Comparison of ENCODE assay signal across 13 cellular contexts in genomic region chr5:65769539-65769938, GRCh38. TPM values are rescaled to one million over a fixed set of nuclear protein-coding genes. Genes with fewer than 3 reads are reported as not detected.
A peak's percentile ranks its signal among the peaks of the same experiment; 100 is the strongest.
DNase-seq lines count a peak whose midpoint lies in the region; ATAC-seq and TF ChIP-seq lines count a peak whose summit lies in the region.
"Had no signal": no experiment of that assay in that cellular context is flagged by ENCODE, and none has a peak within 500 bp of the region (broad histone marks: within the 10 kb centered on the region; RNA-seq: fewer than 3 reads in every experiment).

No MANE protein-coding gene starts in this region.

- H4K20me1 ChIP-seq in smooth muscle cell (ENCODE audit: low read depth) (no peaks in the 10 kb centered on the region), H9 (ENCODE audit: control insufficient read depth, insufficient read depth, insufficient read length) (peaks cover 5% of the 10 kb centered on the region)

- H3F3A ChIP-seq in smooth muscle cell (ENCODE audit: low read depth) = no peaks in the 10 kb centered on the region

- H3K27ac ChIP-seq in Panc1 (ENCODE audit: low read length) (no peak overlapping the region), smooth muscle cell (ENCODE audit: low read depth) (peak overlapping the region; percentile 17), H9 (ENCODE audit: insufficient read length, low read depth, low read length) (no peak overlapping the region)
- H3K27ac ChIP-seq: KMS-11, right atrium auricular region had no signal

- H2AFZ ChIP-seq in smooth muscle cell (ENCODE audit: low read depth) (no peak overlapping the region), H9 (ENCODE audit: low read length) (no peak overlapping the region)

- no TSS peak for BruUV-seq in Panc1 (replicated peaks; lab: Mats Ljungman, UMichigan)

- H3K56ac ChIP-seq in H9 (ENCODE audit: insufficient read length, low read depth, low read length) = no peak overlapping the region

- H3K4me3 Mint-ChIP-seq in activated CD4-positive, alpha-beta T cell treated with anti-CD3 and anti-CD28 coated beads for 36 hours = no peak overlapping the region
- H3K4me3 Mint-ChIP-seq in activated CD4-positive, alpha-beta T cell treated with anti-CD3 and anti-CD28 coated beads, Interleukin-2, amount 10 ng/mL, durations not matched to agents 7 days and 5 days = no peak overlapping the region
- no peak overlapping the region for H3K4me3 Mint-ChIP-seq in H9

- H3K4me1 ChIP-seq in Panc1 (ENCODE audit: control insufficient read depth, insufficient read depth, low read length) (no peaks in the 10 kb centered on the region), smooth muscle cell (ENCODE audit: low read depth) (peaks cover 6% of the 10 kb centered on the region), H9 (ENCODE audit: insufficient read depth, low read length) (no peaks in the 10 kb centered on the region)
- H3K4me1 ChIP-seq: right atrium auricular region had no signal

- no peak overlapping the region for H3K14ac ChIP-seq in H9 (ENCODE audit: insufficient read depth, low read length)

- H3K27me3 Mint-ChIP-seq in activated CD4-positive, alpha-beta T cell treated with anti-CD3 and anti-CD28 coated beads for 36 hours = no peaks in the 10 kb centered on the region
- no peaks in the 10 kb centered on the region for H3K27me3 Mint-ChIP-seq in activated CD4-positive, alpha-beta T cell treated with anti-CD3 and anti-CD28 coated beads, Interleukin-2, amount 10 ng/mL, durations not matched to agents 7 days and 5 days
- no peaks in the 10 kb centered on the region for H3K27me3 Mint-ChIP-seq in H9 (ENCODE audit: low read depth)

- no peak overlapping the region for H3K27ac Mint-ChIP-seq in activated CD4-positive, alpha-beta T cell treated with anti-CD3 and anti-CD28 coated beads for 36 hours
- H3K27ac Mint-ChIP-seq in activated CD4-positive, alpha-beta T cell treated with anti-CD3 and anti-CD28 coated beads, Interleukin-2, amount 10 ng/mL, durations not matched to agents 7 days and 5 days = no peak overlapping the region
- H3K27ac Mint-ChIP-seq in H9 = no peak overlapping the region

- H3K79me2 ChIP-seq in smooth muscle cell (ENCODE audit: low read depth) = no peaks in the 10 kb centered on the region
- no peaks in the 10 kb centered on the region; the same call in 1 of the 2 replicates for H3K79me2 ChIP-seq in H9 (ENCODE audit: insufficient read depth, low read length)

- ATAC-seq in activated CD4-positive, alpha-beta T cell treated with anti-CD3 and anti-CD28 coated beads for 36 hours = peak; percentile 55
- ATAC-seq in Panc1 = peak; percentile 85
- no peak for ATAC-seq in HG02870 (IDR thresholded peaks at IDR 0.05; ENCODE audit: unreplicated experiment)

- H3K23me2 ChIP-seq in H9 (ENCODE audit: insufficient read length, low read depth, low read length, poor library complexity, severe bottlenecking) = no peaks in the 10 kb centered on the region

- H3K36me3 ChIP-seq in Panc1 (ENCODE audit: control insufficient read depth, insufficient read depth, low read length) = 0 out of 2 replicates have a peak, but pooled peaks cover 3% of the 10 kb centered on the region
- H3K36me3 ChIP-seq in smooth muscle cell (ENCODE audit: low read depth) = no peaks in the 10 kb centered on the region

- CTCF ChIA-PET in activated CD4-positive, alpha-beta T cell treated with anti-CD3 and anti-CD28 coated beads for 36 hours (lab: Charles Lee) = no interaction called here
- CTCF ChIA-PET in activated CD4-positive, alpha-beta T cell treated with anti-CD3 and anti-CD28 coated beads, Interleukin-2, amount 10 ng/mL, durations not matched to agents 7 days and 5 days (lab: Charles Lee) = no interaction called here
- CTCF ChIA-PET in Panc1 (lab: Charles Lee) = no interaction called here

- no peak for DNase-seq in activated CD4-positive, alpha-beta T cell treated with anti-CD3 and anti-CD28 coated beads for 36 hours
- no peak for DNase-seq in activated CD4-positive, alpha-beta T cell treated with anti-CD3 and anti-CD28 coated beads, Interleukin-2, amount 10 ng/mL, durations not matched to agents 7 days and 5 days
- DNase-seq in Panc1 (ENCODE audit: low read depth, low spot score) (no peak), epithelial cell of proximal tubule (ENCODE audit: low read depth) (peak; percentile 54), smooth muscle cell (lab: John Stamatoyannopoulos, UW; ENCODE audit: unreplicated experiment) (no peak), H9 (no peak), ecto neural progenitor cell (ENCODE audit: low spot score) (no peak)
- DNase-seq: activated naive CD4-positive, alpha-beta T cell treated with Interleukin-2 at 50 U/mL for 16 hours; NCI-H526 treated with DMSO at 0.1 percent for 48 hours; stimulated activated CD8-positive, alpha-beta memory T cell treated with anti-CD3 and anti-CD28 coated beads, Interleukin-4, amount 100 ng/mL, for 48 hours had no signal

- no peak overlapping the region for H3K23ac ChIP-seq in H9 (ENCODE audit: insufficient read length, low read depth, low read length)

- H2BK15ac ChIP-seq in H9 (ENCODE audit: low read depth, low read length) = no peak overlapping the region

- no peak overlapping the region for H4K8ac ChIP-seq in H9 (replicated peaks; ENCODE audit: insufficient read length, low read depth, low read length)

- peaks cover 19% of the 10 kb centered on the region for H3K36me3 Mint-ChIP-seq in activated CD4-positive, alpha-beta T cell treated with anti-CD3 and anti-CD28 coated beads for 36 hours (ENCODE audit: low read depth)
- H3K36me3 Mint-ChIP-seq in activated CD4-positive, alpha-beta T cell treated with anti-CD3 and anti-CD28 coated beads, Interleukin-2, amount 10 ng/mL, durations not matched to agents 7 days and 5 days (ENCODE audit: low read depth) = peaks cover 21% of the 10 kb centered on the region
- peaks cover 27 to 34% (median 29%) of the 10 kb centered on the region in 3 experiments for H3K36me3 Mint-ChIP-seq in H9 (ENCODE audit: insufficient read depth in 1 of 3, low read depth in 3 of 3)

- H3K4me3 ChIP-seq in Panc1 (ENCODE audit: low read depth in 2 of 2, low read length in 2 of 2) (no peak overlapping the region), epithelial cell of proximal tubule (ENCODE audit: low read depth, low read length) (no peak overlapping the region), smooth muscle cell (no peak overlapping the region)
- H3K4me3 ChIP-seq: right atrium auricular region had no signal

- H2BK5ac ChIP-seq in H9 (ENCODE audit: insufficient read length, low read length) = no peak overlapping the region

- H3K9ac ChIP-seq in smooth muscle cell (ENCODE audit: low read depth) (no peak overlapping the region), H9 (ENCODE audit: extremely low read depth, insufficient read length, low read length) (no peak overlapping the region)
- H3K9ac ChIP-seq: KMS-11 had no signal

- no peak overlapping the region for H3K4me2 ChIP-seq in smooth muscle cell
- H3K4me2 ChIP-seq in H9 (ENCODE audit: insufficient read depth, insufficient read length, low read length) = no peak overlapping the region
- H3K4me2 ChIP-seq: KMS-11 had no signal

- POLR2A ChIA-PET in activated CD4-positive, alpha-beta T cell treated with anti-CD3 and anti-CD28 coated beads for 36 hours (lab: Charles Lee) = no interaction called here
- POLR2A ChIA-PET in activated CD4-positive, alpha-beta T cell treated with anti-CD3 and anti-CD28 coated beads, Interleukin-2, amount 10 ng/mL, durations not matched to agents 7 days and 5 days (lab: Charles Lee) = no interaction called here
- POLR2A ChIA-PET in Panc1 (lab: Charles Lee) = no interaction called here

- in situ Hi-C loops in Panc1 (cut with HindIII; ENCODE audit: low pct_unique_long_range_greater_than_20kb, low sequenced_read_pairs) = no loop called here

- TF ChIP-seq CTCF in Panc1 (IDR thresholded peaks at IDR 0.05) (no peak), epithelial cell of proximal tubule (conservative IDR thresholded peaks at IDR 0.05; ENCODE audit: low read depth, low read length) (no peak), smooth muscle cell (IDR thresholded peaks at IDR 0.05; ENCODE audit: borderline replicate concordance, insufficient read depth, poor library complexity, severe bottlenecking) (no peak), H9 (conservative IDR thresholded peaks at IDR 0.05) (no peak)

- H3K79me1 ChIP-seq in H9 (ENCODE audit: insufficient read depth, low read depth, low read length, poor library complexity, severe bottlenecking) = no peaks in the 10 kb centered on the region

- H2AK5ac ChIP-seq in H9 (ENCODE audit: insufficient read length, low read length) = no peak overlapping the region

- H2BK120ac ChIP-seq in H9 (ENCODE audit: low read depth, low read length, poor library complexity, severe bottlenecking) = no peak overlapping the region

- H3K27me3 ChIP-seq in Panc1 (ENCODE audit: control insufficient read depth, insufficient read depth, low read length) = no peaks in the 10 kb centered on the region
- no peaks in the 10 kb centered on the region for H3K27me3 ChIP-seq in smooth muscle cell (ENCODE audit: low read depth)
- H3K27me3 ChIP-seq in H9 (ENCODE audit: insufficient read depth, low read length) = no peaks in the 10 kb centered on the region
- H3K27me3 ChIP-seq: right atrium auricular region had no signal

- no peaks in the 10 kb centered on the region for H3K9me3 ChIP-seq in Panc1 (ENCODE audit: control insufficient read depth, insufficient read depth, low read depth, low read length)
- no peaks in the 10 kb centered on the region for H3K9me3 ChIP-seq in smooth muscle cell (replicated peaks; ENCODE audit: low read depth)
- H3K9me3 ChIP-seq in H9 (ENCODE audit: control insufficient read depth, low read depth, low read length) = no peaks in the 10 kb centered on the region
- H3K9me3 ChIP-seq: right atrium auricular region had no signal

- H3K4me1 Mint-ChIP-seq in activated CD4-positive, alpha-beta T cell treated with anti-CD3 and anti-CD28 coated beads for 36 hours = peaks cover 18% of the 10 kb centered on the region
- peaks cover 5% of the 10 kb centered on the region for H3K4me1 Mint-ChIP-seq in activated CD4-positive, alpha-beta T cell treated with anti-CD3 and anti-CD28 coated beads, Interleukin-2, amount 10 ng/mL, durations not matched to agents 7 days and 5 days
- H3K4me1 Mint-ChIP-seq in H9 = peaks cover 18% of the 10 kb centered on the region in 2 experiments

- H2BK20ac ChIP-seq in H9 (ENCODE audit: low read depth, low read length, poor library complexity, severe bottlenecking) = no peak overlapping the region

- no peak overlapping the region for H3K18ac ChIP-seq in H9 (ENCODE audit: insufficient read length, low read depth, low read length)

- no peak overlapping the region for H4K91ac ChIP-seq in H9 (ENCODE audit: insufficient read length, low read depth, low read length)

- H3K4ac ChIP-seq in H9 (ENCODE audit: low read depth, low read length) = no peak overlapping the region

- H3T11ph ChIP-seq in H9 (ENCODE audit: low read length) = no peak overlapping the region

- H3K9me3 Mint-ChIP-seq in activated CD4-positive, alpha-beta T cell treated with anti-CD3 and anti-CD28 coated beads for 36 hours (ENCODE audit: low read depth) = peaks cover 4% of the 10 kb centered on the region
- peaks cover 3% of the 10 kb centered on the region for H3K9me3 Mint-ChIP-seq in activated CD4-positive, alpha-beta T cell treated with anti-CD3 and anti-CD28 coated beads, Interleukin-2, amount 10 ng/mL, durations not matched to agents 7 days and 5 days
- H3K9me3 Mint-ChIP-seq in H9 = peaks cover 0 to 7% of the 10 kb centered on the region in 2 experiments; a peak in 2 of 5 replicates

- H2BK12ac ChIP-seq in H9 (ENCODE audit: insufficient read length, low read depth, low read length) = no peak overlapping the region

- WGBS in smooth muscle cell (ENCODE audit: low lambda C conversion rate) = 79% methylated on average over 1 of the region's 1 CpG
- no CpG with 5 or more reads among the region's 1 CpG for WGBS in H9 (ENCODE audit: extremely low coverage, insufficient read length, low lambda C conversion rate)

- no peak overlapping the region for H4K5ac ChIP-seq in H9 (ENCODE audit: insufficient read length, low read depth, low read length)

- intact Hi-C loops in activated CD4-positive, alpha-beta T cell treated with anti-CD3 and anti-CD28 coated beads for 36 hours (cut with DNase I, micrococcal nuclease) = no loop called here
- intact Hi-C loops in Panc1 (cut with micrococcal nuclease; ENCODE audit: unreplicated experiment) = no loop called here

RNA-seq across cellular contexts. Expression of gene NLN, which starts 47.5 kb away (rescaled TPM):
- 10 to 100 TPM; 30.9 to 33.8 TPM for total RNA-seq in activated CD4-positive, alpha-beta T cell treated with anti-CD3 and anti-CD28 coated beads for 36 hours
- 10 to 100 TPM; 11.0 to 12.4 TPM for total RNA-seq in activated CD4-positive, alpha-beta T cell treated with anti-CD3 and anti-CD28 coated beads, Interleukin-2, amount 10 ng/mL, durations not matched to agents 7 days and 5 days
- total RNA-seq in Panc1 (2021; ENCODE audit: unreplicated experiment) (51.8 TPM), epithelial cell of proximal tubule (25.8 and 49.7 TPM in 2 replicates), smooth muscle cell (33.6 and 37.7 TPM in 2 replicates), H9 (2021) (126 and 137 TPM in 2 replicates)
- 28.6 TPM for polyA plus RNA-seq in Panc1 (2012; ENCODE audit: insufficient read length)
- 25.4 and 31.9 TPM in 2 replicates for polyA plus RNA-seq in smooth muscle cell

RNA-seq across cellular contexts. Expression of gene SGTB, which starts 47.6 kb away (rescaled TPM):
- 10 to 100 TPM; 18.0 TPM for total RNA-seq in activated CD4-positive, alpha-beta T cell treated with anti-CD3 and anti-CD28 coated beads for 36 hours
- 10 to 100 TPM; 18.4 to 20.1 TPM for total RNA-seq in activated CD4-positive, alpha-beta T cell treated with anti-CD3 and anti-CD28 coated beads, Interleukin-2, amount 10 ng/mL, durations not matched to agents 7 days and 5 days
- 9.2 TPM for total RNA-seq in Panc1 (2021; ENCODE audit: unreplicated experiment)
- polyA plus RNA-seq in Panc1 (2012; ENCODE audit: insufficient read length) = 2.3 TPM
- total RNA-seq in epithelial cell of proximal tubule = 5.1 and 9.5 TPM in 2 replicates
- total RNA-seq in smooth muscle cell = 12.8 and 16.4 TPM in 2 replicates
- 3.8 and 5.3 TPM in 2 replicates for polyA plus RNA-seq in smooth muscle cell
- total RNA-seq in H9 (2021) = 18.7 and 19.6 TPM in 2 replicates
